In the genomic region with DNA sequence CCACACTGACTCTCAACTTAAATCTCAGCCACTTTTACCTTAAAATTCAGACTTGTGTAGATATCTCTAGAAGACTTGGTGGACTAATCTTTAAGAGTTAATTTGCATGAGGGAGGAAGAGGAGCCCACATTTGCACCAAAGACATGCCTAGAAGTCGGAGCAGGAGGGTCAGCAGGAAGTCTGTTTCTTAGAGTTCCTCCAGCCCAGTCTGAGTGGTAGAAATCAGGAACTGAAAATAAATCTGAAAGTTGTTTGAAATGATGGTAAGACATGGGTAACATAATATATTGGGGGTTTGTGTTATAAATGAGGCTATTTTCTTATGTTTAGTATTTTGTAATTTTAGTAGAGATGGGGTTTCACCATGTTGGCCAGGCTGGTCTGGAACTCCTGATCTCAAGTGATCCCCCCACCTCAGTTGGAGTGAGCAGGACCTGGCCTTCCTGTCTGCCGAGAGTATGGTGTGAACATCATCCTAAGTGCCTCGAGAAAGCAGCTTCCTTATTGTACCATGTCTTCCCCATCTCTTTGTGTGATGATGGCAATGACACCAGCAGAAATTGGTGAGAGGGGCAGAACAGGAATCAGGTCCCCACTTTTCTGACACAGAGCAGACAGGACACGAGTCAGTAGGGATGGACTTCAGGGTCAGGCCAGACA, we compare ENCODE assay signal across 7 cellular contexts.
DNase-seq lines count a peak whose midpoint lies in the region; ATAC-seq and TF ChIP-seq lines count a peak whose summit lies in the region.
"Not testable (repeated sequence)": the region's sequence is repeated elsewhere in the genome, so short reads cannot be mapped to it uniquely, and the experiment has no call there.

No MANE protein-coding gene starts in this region.

- not testable (repeated sequence) for H3K79me2 ChIP-seq in DOHH2 (ENCODE audit: control insufficient read depth, low read length); MM.1S (ENCODE audit: low read length)

- not testable (repeated sequence) for H3F3A ChIP-seq in DOHH2 (ENCODE audit: control insufficient read depth, insufficient read depth)
- peaks cover 16% of the 10 kb centered on the region for H3F3A ChIP-seq in MM.1S (ENCODE audit: insufficient read depth, low read length)

- not testable (repeated sequence) for H3K9me3 ChIP-seq in DOHH2 (ENCODE audit: control insufficient read depth, insufficient read depth, low read length); MM.1S (replicated peaks; ENCODE audit: insufficient read depth, low read length)

- H3K9ac ChIP-seq in MM.1S (ENCODE audit: low read length): not testable (repeated sequence)

- not testable (repeated sequence) for H4K20me1 ChIP-seq in DOHH2 (ENCODE audit: control insufficient read depth, insufficient read depth, low read depth, low read length); MM.1S (ENCODE audit: insufficient read depth, low read length)

- peak overlapping the region; percentile 36; the same call in 1 of the 2 replicates for H2AFZ ChIP-seq in MM.1S (ENCODE audit: low read length)

- H3K4me2 ChIP-seq in DOHH2 (ENCODE audit: low read length) (peak overlapping the region; percentile 25; the same call in 1 of the 2 replicates), MM.1S (ENCODE audit: low read depth, low read length) (peak overlapping the region; percentile 54)

- TF ChIP-seq CTCF in DOHH2 (IDR thresholded peaks at IDR 0.05; ENCODE audit: low read depth, low read length, poor library complexity, severe bottlenecking); MM.1S (IDR thresholded peaks at IDR 0.05; ENCODE audit: low read length): not testable (repeated sequence)

- not testable (repeated sequence) for H3K4me3 ChIP-seq in DOHH2 (ENCODE audit: low read length)
- H3K4me3 ChIP-seq in MM.1S (ENCODE audit: low read length): 0 out of 2 replicates have a peak overlapping the region, but pooled peaks have one; percentile 11

- H3K4me1 ChIP-seq in DOHH2 (ENCODE audit: control insufficient read depth, low read length): peaks cover 25% of the 10 kb centered on the region
- H3K4me1 ChIP-seq in MM.1S (ENCODE audit: low read length): peaks cover 19% of the 10 kb centered on the region

- H3K27me3 ChIP-seq in DOHH2 (ENCODE audit: control insufficient read depth, low read length): peaks cover 37% of the 10 kb centered on the region
- not testable (repeated sequence) for H3K27me3 ChIP-seq in MM.1S (replicated peaks; ENCODE audit: insufficient read depth, low read length)

- not testable (repeated sequence) for H3K27ac ChIP-seq in DOHH2 (ENCODE audit: low read depth, low read length)
- H3K27ac ChIP-seq in MM.1S (ENCODE audit: low read length): peak overlapping the region; percentile 26; the same call in 1 of the 2 replicates

- not testable (repeated sequence) for H3K36me3 ChIP-seq in DOHH2 (ENCODE audit: control insufficient read depth, low read length); MM.1S (replicated peaks; ENCODE audit: insufficient read depth, low read length)

- DNase-seq in MM.1S: peak; percentile 33
- DNase-seq in SKM-1 treated with dmso at 0.1 percent for 144 hours (lab: John Stamatoyannopoulos, UW; ENCODE audit: unreplicated experiment): peak; percentile 22
- peak; percentile 8 for DNase-seq in germinal center (ENCODE audit: low spot score)

- ATAC-seq in GM18868 (IDR thresholded peaks at IDR 0.05; ENCODE audit: unreplicated experiment) (peak; percentile 46), GM21619 (IDR thresholded peaks at IDR 0.05; ENCODE audit: unreplicated experiment) (peak; percentile 53), HG03066 (IDR thresholded peaks at IDR 0.05; ENCODE audit: low read depth, unreplicated experiment) (peak; percentile 51)

- not testable (repeated sequence) for H3K9me2 ChIP-seq in DOHH2 (replicated peaks; ENCODE audit: control insufficient read depth, low read length); MM.1S (replicated peaks; ENCODE audit: insufficient read depth, low read length)
